ENCODE assay signal across 13 cellular contexts in genomic region chr2:222448806-222449205, GRCh38. TPM values are rescaled to one million over a fixed set of nuclear protein-coding genes. Genes with fewer than 3 reads are reported as not detected.
A peak's percentile ranks its signal among the peaks of the same experiment; 100 is the strongest.
DNase-seq lines count a peak whose midpoint lies in the region; ATAC-seq, FAIRE-seq and TF ChIP-seq lines count a peak whose summit lies in the region.
"Had no signal": no experiment of that assay in that cellular context is flagged by ENCODE, and none has a peak within 500 bp of the region (broad histone marks: within the 10 kb centered on the region; RNA-seq: fewer than 3 reads in every experiment).

No MANE protein-coding gene starts in this region.

- intact Hi-C loops in lower lobe of right lung (cut with DNase I): no loop called here

- H3K27me3 ChIP-seq in AG04450 (ENCODE audit: control insufficient read depth, insufficient read depth, low read length) (no peaks in the 10 kb centered on the region), astrocyte (ENCODE audit: insufficient read depth, low read length) (no peaks in the 10 kb centered on the region), lower lobe of right lung (ENCODE audit: low read depth) (no peaks in the 10 kb centered on the region)

- H3K9me3 ChIP-seq in AG04450 (ENCODE audit: control insufficient read depth, insufficient read depth, low read length) (no peaks in the 10 kb centered on the region), astrocyte (ENCODE audit: insufficient read depth, low read depth, low read length) (no peaks in the 10 kb centered on the region), lower lobe of right lung (no peaks in the 10 kb centered on the region)

- H3K9me3 Mint-ChIP-seq in astrocyte (ENCODE audit: unreplicated experiment): peaks cover 1% of the 10 kb centered on the region
- H3K9me3 Mint-ChIP-seq: memory B cell had no signal

- peaks cover 4% of the 10 kb centered on the region for H3K27me3 Mint-ChIP-seq in astrocyte (ENCODE audit: low read depth, unreplicated experiment)
- H3K27me3 Mint-ChIP-seq: memory B cell had no signal

- peak; percentile 52 to 86 for ATAC-seq in lower lobe of right lung
- ATAC-seq in HG02588 (IDR thresholded peaks at IDR 0.05; ENCODE audit: unreplicated experiment): no peak
- ATAC-seq in GM19023 (IDR thresholded peaks at IDR 0.05; ENCODE audit: unreplicated experiment): no peak
- no peak for ATAC-seq in HG03442 (IDR thresholded peaks at IDR 0.05; ENCODE audit: unreplicated experiment)
- ATAC-seq: GM12878 had no signal

- no peak for FAIRE-seq in HTR-8/SVneo (lab: Jason Lieb, UNC)
- no peak for FAIRE-seq in astrocyte (lab: Jason Lieb, UNC)
- FAIRE-seq: GM12878 had no signal

- no peak overlapping the region for H2AFZ ChIP-seq in astrocyte (ENCODE audit: low read depth, low read length)

- H3K9ac ChIP-seq in astrocyte (ENCODE audit: low read length): no peak overlapping the region

- H3K27ac ChIP-seq in AG04450 (ENCODE audit: low read depth, low read length): no peak overlapping the region
- no peak overlapping the region for H3K27ac ChIP-seq in astrocyte (ENCODE audit: low read depth, low read length)
- no peak overlapping the region for H3K27ac ChIP-seq in lower lobe of right lung
- H3K27ac ChIP-seq in RWPE1: no peak overlapping the region
- H3K27ac ChIP-seq: epithelial cell of prostate had no signal

- CTCF ChIA-PET in AG04450 (lab: Charles Lee) (no interaction called here), RWPE1 (lab: Yijun Ruan, JAX) (no interaction called here)

- H3K36me3 ChIP-seq in astrocyte (ENCODE audit: insufficient read depth, low read length): no peaks in the 10 kb centered on the region
- no peaks in the 10 kb centered on the region for H3K36me3 ChIP-seq in lower lobe of right lung

- H3K79me2 ChIP-seq in astrocyte (ENCODE audit: insufficient read depth, low read length): no peaks in the 10 kb centered on the region

- H4K20me1 ChIP-seq in astrocyte (ENCODE audit: insufficient read depth, low read length): no peaks in the 10 kb centered on the region

- no peak overlapping the region for H3K27ac Mint-ChIP-seq in astrocyte (ENCODE audit: unreplicated experiment)
- H3K27ac Mint-ChIP-seq: memory B cell had no signal

- peaks cover 6% of the 10 kb centered on the region for H3K4me1 Mint-ChIP-seq in astrocyte (ENCODE audit: low read depth, unreplicated experiment)

- POLR2A ChIA-PET in AG04450 (lab: Yijun Ruan, JAX) (no interaction called here), RWPE1 (lab: Yijun Ruan, JAX; ENCODE audit: low non-redundant PET) (no interaction called here)

- DNase-seq in AG04450 (ENCODE audit: low read depth, low spot score): peak; percentile 51
- peak; percentile 24 for DNase-seq in HTR-8/SVneo (ENCODE audit: insufficient read length, low spot score)
- peak; percentile 29 for DNase-seq in astrocyte (ENCODE audit: low read depth)
- DNase-seq in lower lobe of right lung: no peak
- no peak for DNase-seq in RWPE1 (ENCODE audit: low spot score)
- DNase-seq: activated CD4-positive, alpha-beta T cell treated with anti-CD3 and anti-CD28 coated beads for 4 hours; NCI-H1105 had no signal

- no peaks in the 10 kb centered on the region for H3K36me3 Mint-ChIP-seq in astrocyte (ENCODE audit: low read depth, unreplicated experiment)
- H3K36me3 Mint-ChIP-seq: memory B cell had no signal

- no peak overlapping the region for H3K4me2 ChIP-seq in astrocyte (ENCODE audit: low read length)

- TF ChIP-seq CTCF in AG04450 (IDR thresholded peaks at IDR 0.05; ENCODE audit: low read depth, low read length) (no peak), astrocyte (IDR thresholded peaks at IDR 0.05; ENCODE audit: insufficient read depth, low read depth, low read length) (no peak), lower lobe of right lung (IDR thresholded peaks at IDR 0.05) (no peak), RWPE1 (conservative IDR thresholded peaks at IDR 0.05; ENCODE audit: low read depth) (no peak)

- H3K4me3 Mint-ChIP-seq in astrocyte (ENCODE audit: unreplicated experiment): no peak overlapping the region
- H3K4me3 Mint-ChIP-seq: memory B cell had no signal

- no peaks in the 10 kb centered on the region for H3K4me1 ChIP-seq in astrocyte (ENCODE audit: insufficient read depth, low read length)
- peaks cover 16% of the 10 kb centered on the region for H3K4me1 ChIP-seq in lower lobe of right lung

- H3K4me3 ChIP-seq in AG04450 (ENCODE audit: low read depth, low read length) (no peak overlapping the region), astrocyte (ENCODE audit: insufficient read depth, low read depth, low read length) (no peak overlapping the region), lower lobe of right lung (no peak overlapping the region)
- H3K4me3 ChIP-seq: GM12878 had no signal

RNA-seq across cellular contexts. Expression of gene SGPP2, which starts 24.5 kb away (rescaled TPM):
- polyA plus RNA-seq in AG04450 (2011; rRNA removed): not detected in 2 replicates
- not detected in 2 replicates for polyA minus RNA-seq in AG04450 (2011; rRNA and poly(A)+ RNA removed)
- total RNA-seq in astrocyte: 0.19 and 0.20 TPM in 2 replicates
- total RNA-seq in lower lobe of right lung: 23.9 TPM

Comparison
In these comparisons a context has a peak if more than half of its experiments do, and no peak if none do; other contexts are left out.
1. DNase-seq: peak in AG04450 (single experiment), HTR-8/SVneo (single experiment) and astrocyte (single experiment); none in lower lobe of right lung (single experiment) and RWPE1 (single experiment).
2. ATAC-seq: peak in lower lobe of right lung (2 of 2); none in HG02588 (single experiment), GM19023 (single experiment) and HG03442 (single experiment).
3. RNA of gene SGPP2, which starts 24.5 kb away (total RNA-seq): 23.9 TPM in lower lobe of right lung (single experiment); 0.19 to 0.20 TPM in astrocyte; every median in the first group is over 10 times any median in the second.